In the genomic region with DNA sequence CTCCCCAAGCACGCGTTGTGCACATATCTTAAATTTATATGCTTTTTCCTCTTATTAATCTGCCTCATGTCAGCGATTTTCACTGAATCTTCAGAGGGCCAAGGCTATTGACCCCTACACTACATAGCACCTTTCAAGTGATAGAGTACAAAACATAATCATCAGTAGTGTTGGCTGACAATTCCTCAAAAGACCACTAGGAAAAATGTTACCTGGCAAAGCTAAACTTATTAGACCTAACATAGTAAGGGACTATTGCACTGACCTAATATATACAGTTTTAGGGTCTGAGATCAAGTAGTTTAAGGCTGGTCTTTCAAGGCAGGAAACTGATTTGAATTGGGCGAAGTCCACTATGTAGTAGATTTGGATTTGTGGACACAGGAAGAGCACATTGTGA, we compare ENCODE assay signal across 27 cellular contexts.
"Had no signal": no experiment of that assay in that cellular context is flagged by ENCODE, and none has a peak within 500 bp of the region (broad histone marks: within the 10 kb centered on the region; RNA-seq: fewer than 3 reads in every experiment).

No MANE protein-coding gene starts in this region.

- H3K27ac Mint-ChIP-seq: activated B cell treated with CpG ODN at 0.5 μM for 24 hours; activated CD4-positive, alpha-beta T cell treated with anti-CD3 and anti-CD28 coated beads, Interleukin-2, amount 10 ng/mL, durations not matched to agents 24 days and 14 days; activated CD8-positive, alpha-beta memory T cell treated with anti-CD3 and anti-CD28 coated beads, Interleukin-2, amount 10 ng/mL, durations not matched to agents 7 days and 5 days; activated naive CD8-positive, alpha-beta T cell treated with anti-CD3 and anti-CD28 coated beads, Interleukin-2, amount 10 ng/mL, durations not matched to agents 7 days and 5 days; activated T-cell treated with anti-CD3 and anti-CD28 coated beads, Interleukin-2, amount 50 U/mL, for 72 hours; activated T-helper 2 cell treated with anti-CD3 and anti-CD28 coated beads, Interferon-gamma antibody, Interleukin-2, Interleukin-4, amounts not matched to agents 10 μg/mL and 5 μg/mL and 100 μg/mL, durations not matched to agents 14 hours and 24 hours and 36 hours; T-helper 17 cell had no signal

- H3K9me3 ChIP-seq: adrenal gland, breast epithelium, colonic mucosa, MG63, SJSA1 had no signal

- H3K4me3 Mint-ChIP-seq: activated B cell treated with CpG ODN at 0.5 μM for 24 hours; activated CD4-positive, alpha-beta T cell treated with anti-CD3 and anti-CD28 coated beads, Interleukin-2, amount 10 ng/mL, durations not matched to agents 24 days and 14 days; activated CD8-positive, alpha-beta memory T cell treated with anti-CD3 and anti-CD28 coated beads, Interleukin-2, amount 10 ng/mL, durations not matched to agents 7 days and 5 days; activated naive CD8-positive, alpha-beta T cell treated with anti-CD3 and anti-CD28 coated beads, Interleukin-2, amount 10 ng/mL, durations not matched to agents 7 days and 5 days; activated T-cell treated with anti-CD3 and anti-CD28 coated beads, Interleukin-2, amount 50 U/mL, for 72 hours; T-helper 17 cell had no signal

- H3K9me3 Mint-ChIP-seq: activated B cell treated with CpG ODN at 0.5 μM for 24 hours; activated T-helper 2 cell treated with anti-CD3 and anti-CD28 coated beads, Interferon-gamma antibody, Interleukin-2, Interleukin-4, amounts not matched to agents 10 μg/mL and 5 μg/mL and 100 μg/mL, durations not matched to agents 14 hours and 24 hours and 36 hours had no signal

- H3K27me3 Mint-ChIP-seq: activated B cell treated with CpG ODN at 0.5 μM for 24 hours; activated CD4-positive, alpha-beta T cell treated with anti-CD3 and anti-CD28 coated beads, Interleukin-2, amount 10 ng/mL, durations not matched to agents 24 days and 14 days; activated CD8-positive, alpha-beta memory T cell treated with anti-CD3 and anti-CD28 coated beads, Interleukin-2, amount 10 ng/mL, durations not matched to agents 7 days and 5 days; activated naive CD8-positive, alpha-beta T cell treated with anti-CD3 and anti-CD28 coated beads, Interleukin-2, amount 10 ng/mL, durations not matched to agents 7 days and 5 days; T-helper 17 cell had no signal

- ATAC-seq: activated CD8-positive, alpha-beta memory T cell treated with anti-CD3 and anti-CD28 coated beads, Interleukin-2, amount 10 ng/mL, durations not matched to agents 7 days and 5 days; activated T-cell treated with anti-CD3 and anti-CD28 coated beads, Interleukin-2, amount 50 U/mL, for 72 hours; T-helper 17 cell had no signal

- DNase-seq: activated B cell treated with CpG ODN at 0.5 μM for 24 hours; activated CD4-positive, alpha-beta T cell treated with anti-CD3 and anti-CD28 coated beads for 1 hour; activated CD4-positive, alpha-beta T cell treated with anti-CD3 and anti-CD28 coated beads, Interleukin-2, amount 10 ng/mL, durations not matched to agents 24 days and 14 days; activated CD4-positive, alpha-beta T cell treated with anti-CD3 and anti-CD28 coated beads, Interleukin-2, amount 50 U/mL, for 48 hours; activated CD8-positive, alpha-beta memory T cell treated with anti-CD3 and anti-CD28 coated beads, Interleukin-2, amount 10 ng/mL, durations not matched to agents 7 days and 5 days; activated naive CD4-positive, alpha-beta T cell treated with anti-CD3 and anti-CD28 coated beads, Interleukin-2, amount 50 U/mL, for 16 hours; activated naive CD8-positive, alpha-beta T cell treated with anti-CD3 and anti-CD28 coated beads, Interleukin-2, amount 10 ng/mL, durations not matched to agents 7 days and 5 days; activated T-cell treated with anti-CD3 and anti-CD28 coated beads, Interleukin-2, amount 50 U/mL, for 72 hours; adrenal gland; anterior cingulate cortex; caudate nucleus; colonic mucosa; MG63; MV-4-11; NCI-H1092 treated with DMSO at 0.1 percent for 48 hours; NCI-H1436; NCI-H1694 treated with DMSO at 0.1 percent for 48 hours; NCI-H2029 treated with DMSO at 0.1 percent for 48 hours; NCI-H510A treated with DMSO at 0.1 percent for 48 hours; NCI-H69; NK-92 treated with Interleukin-12 subunit alpha and Interleukin-12 subunit beta, amount 100 ng/mL, for 24 hours; SHP77; T-helper 17 cell; T-helper 9 cell had no signal

- H3K27ac ChIP-seq: adrenal gland, breast epithelium, colonic mucosa, SJSA1 had no signal

- H3K36me3 Mint-ChIP-seq: activated CD8-positive, alpha-beta memory T cell treated with anti-CD3 and anti-CD28 coated beads, Interleukin-2, amount 10 ng/mL, durations not matched to agents 7 days and 5 days; activated naive CD8-positive, alpha-beta T cell treated with anti-CD3 and anti-CD28 coated beads, Interleukin-2, amount 10 ng/mL, durations not matched to agents 7 days and 5 days had no signal

- H3K36me3 ChIP-seq: adrenal gland, breast epithelium, colonic mucosa, MG63, SJSA1 had no signal

- H3K27me3 ChIP-seq: adrenal gland, breast epithelium, colonic mucosa, MG63, SJSA1 had no signal

- H3K4me3 ChIP-seq: adrenal gland, breast epithelium, colonic mucosa, MG63, SJSA1 had no signal

- H3K4me1 ChIP-seq: breast epithelium, colonic mucosa, SJSA1 had no signal

- H3K4me1 Mint-ChIP-seq: activated B cell treated with CpG ODN at 0.5 μM for 24 hours; activated CD4-positive, alpha-beta T cell treated with anti-CD3 and anti-CD28 coated beads, Interleukin-2, amount 10 ng/mL, durations not matched to agents 24 days and 14 days; activated CD8-positive, alpha-beta memory T cell treated with anti-CD3 and anti-CD28 coated beads, Interleukin-2, amount 10 ng/mL, durations not matched to agents 7 days and 5 days; activated naive CD8-positive, alpha-beta T cell treated with anti-CD3 and anti-CD28 coated beads, Interleukin-2, amount 10 ng/mL, durations not matched to agents 7 days and 5 days; T-helper 17 cell had no signal
